Comparison of ENCODE assay signal across 19 cellular contexts in the genomic region with DNA sequence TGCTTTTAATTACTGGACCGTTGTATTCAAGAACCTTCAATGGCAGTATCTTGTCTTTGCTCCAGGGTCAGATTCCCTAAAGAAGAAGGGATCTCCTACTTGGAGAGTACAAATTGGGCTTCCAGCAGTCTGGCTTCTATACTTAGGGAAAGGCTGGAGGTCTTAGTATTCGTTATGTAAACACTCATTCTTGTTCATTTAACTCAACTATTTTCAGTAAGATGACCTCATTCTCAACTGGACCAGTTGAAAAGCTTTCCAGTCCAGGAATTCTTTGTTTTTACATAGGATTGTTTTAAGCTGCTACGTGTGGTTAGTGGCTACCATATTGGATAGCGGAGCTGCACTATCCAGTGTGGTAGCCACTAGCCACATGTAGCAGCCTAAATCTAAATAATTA. TPM values are rescaled to one million over a fixed set of nuclear protein-coding genes. Genes with fewer than 3 reads are reported as not detected.
A peak's percentile ranks its signal among the peaks of the same experiment; 100 is the strongest.
DNase-seq lines count a peak whose midpoint lies in the region; ATAC-seq and TF ChIP-seq lines count a peak whose summit lies in the region.
"Had no signal": no experiment of that assay in that cellular context is flagged by ENCODE, and none has a peak within 500 bp of the region (broad histone marks: within the 10 kb centered on the region; RNA-seq: fewer than 3 reads in every experiment).

No MANE protein-coding gene starts in this region.

- no peak overlapping the region for H2BK15ac ChIP-seq in mesenchymal stem cell (ENCODE audit: low read depth, poor library complexity, severe bottlenecking)

- peaks cover 31% of the 10 kb centered on the region for H3K36me3 Mint-ChIP-seq in effector memory CD8-positive, alpha-beta T cell (ENCODE audit: insufficient read depth)
- peaks cover 3% of the 10 kb centered on the region for H3K36me3 Mint-ChIP-seq in activated CD4-positive, alpha-beta T cell treated with anti-CD3 and anti-CD28 coated beads for 36 hours (ENCODE audit: low read depth)

- no peaks in the 10 kb centered on the region for H3K9me3 ChIP-seq in AG04450 (ENCODE audit: control insufficient read depth, insufficient read depth, low read length)
- no peaks in the 10 kb centered on the region for H3K9me3 ChIP-seq in HEK293 (ENCODE audit: control insufficient read depth, insufficient read depth, low read depth, low read length)
- no peaks in the 10 kb centered on the region for H3K9me3 ChIP-seq in mesenchymal stem cell (ENCODE audit: control insufficient read depth, low read length)
- H3K9me3 ChIP-seq: BE2C had no signal

- H3K4me3 ChIP-seq in AG04450 (ENCODE audit: low read depth, low read length) (no peak overlapping the region), HEK293 (ENCODE audit: low read depth, low read length) (no peak overlapping the region), brain microvascular endothelial cell (ENCODE audit: low read depth, low read length) (no peak overlapping the region), mesenchymal stem cell (ENCODE audit: insufficient read depth in 1 of 2, low read depth in 1 of 2, low read length in 2 of 2) (no peak overlapping the region)

- H3K27me3 Mint-ChIP-seq in effector memory CD8-positive, alpha-beta T cell: no peaks in the 10 kb centered on the region
- no peaks in the 10 kb centered on the region for H3K27me3 Mint-ChIP-seq in activated CD4-positive, alpha-beta T cell treated with anti-CD3 and anti-CD28 coated beads for 36 hours

- in situ Hi-C loops in brain microvascular endothelial cell (cut with HindIII; ENCODE audit: low pct_ligation_motif_present, low sequenced_read_pairs) (no loop called here), GM13977 (cut with MboI; ENCODE audit: low pct_unique_long_range_greater_than_20kb, low sequenced_read_pairs, unreplicated experiment) (no loop called here)

- no peak overlapping the region for H2BK5ac ChIP-seq in mesenchymal stem cell (ENCODE audit: low read depth, low read length, poor library complexity, severe bottlenecking)

- H2BK12ac ChIP-seq in mesenchymal stem cell (ENCODE audit: low read length in 2 of 2): no peak overlapping the region

- H3K14ac ChIP-seq in mesenchymal stem cell (ENCODE audit: low read length in 2 of 2): no peak overlapping the region

- H3K27ac ChIP-seq in AG04450 (ENCODE audit: low read depth, low read length) (peak overlapping the region; percentile 48), HEK293 (ENCODE audit: extremely low read depth, low read depth, low read length) (no peak overlapping the region), brain microvascular endothelial cell (no peak overlapping the region), mesenchymal stem cell (ENCODE audit: low read length, poor library complexity, severe bottlenecking) (no peak overlapping the region)
- H3K27ac ChIP-seq: 22Rv1 had no signal

- H3K23ac ChIP-seq in mesenchymal stem cell (ENCODE audit: low read length in 2 of 2): no peak overlapping the region

- H3K27me3 ChIP-seq in AG04450 (ENCODE audit: control insufficient read depth, insufficient read depth, low read length): no peaks in the 10 kb centered on the region
- H3K27me3 ChIP-seq in brain microvascular endothelial cell (replicated peaks): no peaks in the 10 kb centered on the region
- H3K27me3 ChIP-seq in mesenchymal stem cell (ENCODE audit: control insufficient read depth in 1 of 2, insufficient read depth in 1 of 2, low read length in 2 of 2): no peaks in the 10 kb centered on the region
- H3K27me3 ChIP-seq: BE2C had no signal

- H3K9ac ChIP-seq in mesenchymal stem cell (ENCODE audit: low read length): no peak overlapping the region

- CTCF ChIA-PET in AG04450 (lab: Charles Lee): interaction anchor here (0.7 kb wide), 1 partner anchor 8 kb away, joined by 4 read pairs; no protein-coding TSS in a partner anchor
- CTCF ChIA-PET in HEK293 (lab: Yijun Ruan, JAX): no interaction called here
- CTCF ChIA-PET in activated CD4-positive, alpha-beta T cell treated with anti-CD3 and anti-CD28 coated beads for 36 hours (lab: Charles Lee): no interaction called here

- no peak overlapping the region for H3K4ac ChIP-seq in mesenchymal stem cell (ENCODE audit: low read depth in 1 of 2, low read length in 2 of 2)

- no peak for TF ChIP-seq CTCF in AG04450 (IDR thresholded peaks at IDR 0.05; ENCODE audit: low read depth, low read length)
- no peak for TF ChIP-seq CTCF in HEK293 (tag by site-specific recombination; IDR thresholded peaks at IDR 0.05)
- TF ChIP-seq CTCF in brain microvascular endothelial cell (IDR thresholded peaks at IDR 0.05; ENCODE audit: low read depth, low read length, missing control alignments): no peak
- TF ChIP-seq CTCF in GM13977 (IDR thresholded peaks at IDR 0.05; ENCODE audit: extremely low read depth, insufficient read depth, missing control alignments): no peak

- H3K18ac ChIP-seq in mesenchymal stem cell (ENCODE audit: low read depth in 1 of 2, low read length in 2 of 2): no peak overlapping the region

- H3K4me1 ChIP-seq in HEK293 (ENCODE audit: control insufficient read depth, insufficient read depth, low read length): no peaks in the 10 kb centered on the region
- H3K4me1 ChIP-seq in mesenchymal stem cell (ENCODE audit: control insufficient read depth, insufficient read depth, low read depth, low read length): peaks cover 5% of the 10 kb centered on the region
- H3K4me1 ChIP-seq: BE2C had no signal

- ATAC-seq in GM21381 (IDR thresholded peaks at IDR 0.05; ENCODE audit: unreplicated experiment): no peak
- ATAC-seq in effector memory CD8-positive, alpha-beta T cell (replicated peaks): no peak
- no peak for ATAC-seq in activated CD4-positive, alpha-beta T cell treated with anti-CD3 and anti-CD28 coated beads for 36 hours
- ATAC-seq: CD8-positive, alpha-beta T cell; Right ventricle myocardium inferior had no signal

- H2AK5ac ChIP-seq in mesenchymal stem cell (ENCODE audit: low read length, severe bottlenecking): no peak overlapping the region

- H3K36me3 ChIP-seq in HEK293 (ENCODE audit: control insufficient read depth in 2 of 2, insufficient read depth in 1 of 2, low read length in 2 of 2) (peaks cover 0 to 16% of the 10 kb centered on the region in 2 experiments; a peak in 2 of 3 replicates), brain microvascular endothelial cell (replicated peaks) (no peaks in the 10 kb centered on the region), mesenchymal stem cell (ENCODE audit: control insufficient read depth in 1 of 2, insufficient read depth in 2 of 2, low read depth in 1 of 2, low read length in 2 of 2) (peaks cover 5% of the 10 kb centered on the region in 2 experiments)

- H4K8ac ChIP-seq in mesenchymal stem cell (ENCODE audit: low read length): no peak overlapping the region

- H3K4me2 ChIP-seq in mesenchymal stem cell (ENCODE audit: low read length, poor library complexity, severe bottlenecking): no peak overlapping the region

- 91% methylated on average over 3 of the region's 4 CpGs for WGBS in mesenchymal stem cell

- H4K91ac ChIP-seq in mesenchymal stem cell (ENCODE audit: low read length): no peak overlapping the region

- H2BK120ac ChIP-seq in mesenchymal stem cell (ENCODE audit: low read depth, low read length): no peak overlapping the region

- H3K9me3 Mint-ChIP-seq in effector memory CD8-positive, alpha-beta T cell: no peaks in the 10 kb centered on the region
- H3K9me3 Mint-ChIP-seq in activated CD4-positive, alpha-beta T cell treated with anti-CD3 and anti-CD28 coated beads for 36 hours (ENCODE audit: low read depth): no peaks in the 10 kb centered on the region
- H3K9me3 Mint-ChIP-seq: CD8-positive, alpha-beta T cell had no signal

- POLR2A ChIA-PET in AG04450 (lab: Yijun Ruan, JAX) (interaction anchor here (0.6 to 1.0 kb wide), 2 partner anchors 133 to 177 kb away, joined by 3 read pairs; partner anchors contain the start of gene PAK2), HEK293 (lab: Yijun Ruan, JAX) (no interaction called here)
- POLR2A ChIA-PET in activated CD4-positive, alpha-beta T cell treated with anti-CD3 and anti-CD28 coated beads for 36 hours (lab: Charles Lee): interaction anchor here (1.5 kb wide), 1 partner anchor 14 kb away, joined by 4 read pairs; no protein-coding TSS in a partner anchor

- peaks cover 11 to 28% of the 10 kb centered on the region in 2 donors for H3K4me1 Mint-ChIP-seq in effector memory CD8-positive, alpha-beta T cell (ENCODE audit: low read depth in 2 of 2)
- H3K4me1 Mint-ChIP-seq in activated CD4-positive, alpha-beta T cell treated with anti-CD3 and anti-CD28 coated beads for 36 hours: peaks cover 38% of the 10 kb centered on the region

- intact Hi-C loops in activated CD4-positive, alpha-beta T cell treated with anti-CD3 and anti-CD28 coated beads for 36 hours (cut with DNase I, micrococcal nuclease): no loop called here

- H2AFZ ChIP-seq in mesenchymal stem cell (ENCODE audit: low read depth, low read length): no peak overlapping the region

- H3K4me3 Mint-ChIP-seq in effector memory CD8-positive, alpha-beta T cell: no peak overlapping the region
- H3K4me3 Mint-ChIP-seq in activated CD4-positive, alpha-beta T cell treated with anti-CD3 and anti-CD28 coated beads for 36 hours: no peak overlapping the region
- H3K4me3 Mint-ChIP-seq: CD8-positive, alpha-beta T cell had no signal

- peak; percentile 16 for DNase-seq in AG04450 (ENCODE audit: low read depth, low spot score)
- DNase-seq in brain microvascular endothelial cell: peak; percentile 6
- peak; percentile 67 for DNase-seq in mesenchymal stem cell
- no peak for DNase-seq in GM13977 (ENCODE audit: low spot score)
- no peak for DNase-seq in effector memory CD8-positive, alpha-beta T cell
- no peak for DNase-seq in activated CD4-positive, alpha-beta T cell treated with anti-CD3 and anti-CD28 coated beads for 36 hours
- DNase-seq: BE2C; Calu3; CD8-positive, alpha-beta T cell; H7; NCI-H1105; NCI-H2081; NCI-H2171 treated with DMSO at 0.1 percent for 48 hours; NCI-H446; NCI-H526 treated with DMSO at 0.1 percent for 48 hours had no signal

- H3K27ac Mint-ChIP-seq in effector memory CD8-positive, alpha-beta T cell: no peak overlapping the region
- no peak overlapping the region for H3K27ac Mint-ChIP-seq in activated CD4-positive, alpha-beta T cell treated with anti-CD3 and anti-CD28 coated beads for 36 hours
- H3K27ac Mint-ChIP-seq: CD8-positive, alpha-beta T cell had no signal

- peaks cover 3% of the 10 kb centered on the region for H3K79me1 ChIP-seq in mesenchymal stem cell (replicated peaks; ENCODE audit: low read length, poor library complexity, severe bottlenecking)

TF ChIP-seq in HEK293, 187 proteins besides CTCF, POLR2A, EP300 and RAD21 (continues in another document):
- TF ChIP-seq ZNF664 (tag by site-specific recombination; IDR thresholded peaks at IDR 0.05) (0 out of 2 replicates have a peak, but pooled peaks have one; percentile 51), ZNF629 (tag by site-specific recombination; IDR thresholded peaks at IDR 0.05) (0 out of 2 replicates have a peak, but pooled peaks have one; percentile 15), ZBTB20 (tag by site-specific recombination; IDR thresholded peaks at IDR 0.05) (no peak)

RNA-seq across cellular contexts. Expression of gene SENP5, which starts 4.6 kb away (rescaled TPM):
- polyA plus RNA-seq in AG04450 (2011; rRNA removed): 18.0 and 18.3 TPM in 2 replicates
- 78.9 and 92.6 TPM in 2 replicates for polyA minus RNA-seq in AG04450 (2011; rRNA and poly(A)+ RNA removed)
- 24.3 TPM for polyA plus RNA-seq in mesenchymal stem cell (2013, experiment 1 of 2)
- polyA plus RNA-seq in mesenchymal stem cell (2013, experiment 2 of 2): 25.3 TPM
- 10 to 100 TPM; 27.7 to 33.0 TPM for total RNA-seq in activated CD4-positive, alpha-beta T cell treated with anti-CD3 and anti-CD28 coated beads for 36 hours

Comparison
In these comparisons a context has a peak if more than half of its experiments do, and no peak if none do; other contexts are left out.
1. DNase-seq: peak in AG04450 (single experiment), brain microvascular endothelial cell (single experiment) and mesenchymal stem cell (single experiment); none in GM13977 (single experiment), effector memory CD8-positive, alpha-beta T cell (0 of 3) and activated CD4-positive, alpha-beta T cell treated with anti-CD3 and anti-CD28 coated beads for 36 hours (single experiment).